In the genomic region with DNA sequence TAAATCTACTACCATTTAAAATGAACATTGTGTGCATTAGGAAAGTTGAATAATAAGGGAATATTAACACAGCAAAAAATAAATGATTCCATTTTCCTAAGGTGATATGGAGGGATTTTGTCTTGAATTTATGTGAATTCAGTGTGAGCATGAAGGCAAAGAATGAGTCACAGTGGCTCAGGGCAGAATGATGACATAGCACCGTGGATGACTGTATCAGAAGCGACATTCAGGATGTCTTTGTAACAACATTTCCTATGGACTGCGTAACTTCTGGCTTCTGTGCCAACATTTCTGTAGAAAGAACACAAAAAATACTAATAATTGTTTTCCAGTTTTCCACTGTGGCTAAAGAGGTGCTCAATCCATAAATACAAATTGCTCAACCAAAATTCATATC, we compare ENCODE assay signal across 13 cellular contexts. TPM values are rescaled to one million over a fixed set of nuclear protein-coding genes. Genes with fewer than 3 reads are reported as not detected.
A peak's percentile ranks its signal among the peaks of the same experiment; 100 is the strongest.
DNase-seq lines count a peak whose midpoint lies in the region; ATAC-seq and TF ChIP-seq lines count a peak whose summit lies in the region.
"Had no signal": no experiment of that assay in that cellular context is flagged by ENCODE, and none has a peak within 500 bp of the region (broad histone marks: within the 10 kb centered on the region; RNA-seq: fewer than 3 reads in every experiment).

No MANE protein-coding gene starts in this region.

- H2BK15ac ChIP-seq in H9 (ENCODE audit: low read depth, low read length) = no peak overlapping the region

- H3F3A ChIP-seq in PC-3 (ENCODE audit: low read length, unreplicated experiment) = no peaks in the 10 kb centered on the region

- H2BK5ac ChIP-seq in trophoblast cell (ENCODE audit: low read depth, low read length, poor library complexity) (no peak overlapping the region), H9 (ENCODE audit: insufficient read length, low read length) (no peak overlapping the region)

- POLR2A ChIA-PET in PC-3 (lab: Charles Lee; ENCODE audit: unreplicated experiment) = no interaction called here
- POLR2A ChIA-PET in activated CD4-positive, alpha-beta memory T cell treated with anti-CD3 and anti-CD28 coated beads, Interleukin-2, amount 10 ng/mL, durations not matched to agents 7 days and 5 days (lab: Charles Lee) = no interaction called here

- no peak overlapping the region for H2BK20ac ChIP-seq in H9 (ENCODE audit: low read depth, low read length, poor library complexity, severe bottlenecking)

- no peak overlapping the region for H2BK120ac ChIP-seq in trophoblast cell (ENCODE audit: insufficient read depth, low read length, poor library complexity)
- H2BK120ac ChIP-seq in H9 (ENCODE audit: low read depth, low read length, poor library complexity, severe bottlenecking) = no peak overlapping the region

- H3K79me1 ChIP-seq in trophoblast cell (ENCODE audit: low read length) = no peaks in the 10 kb centered on the region
- no peaks in the 10 kb centered on the region for H3K79me1 ChIP-seq in H9 (ENCODE audit: insufficient read depth, low read depth, low read length, poor library complexity, severe bottlenecking)

- H4K8ac ChIP-seq in trophoblast cell (ENCODE audit: low read depth, low read length) (no peak overlapping the region), H9 (replicated peaks; ENCODE audit: insufficient read length, low read depth, low read length) (no peak overlapping the region)

- no peaks in the 10 kb centered on the region for H3K4me1 Mint-ChIP-seq in activated CD4-positive, alpha-beta memory T cell treated with anti-CD3 and anti-CD28 coated beads, Interleukin-2, amount 10 ng/mL, durations not matched to agents 7 days and 5 days
- H3K4me1 Mint-ChIP-seq in H9 = no peaks in the 10 kb centered on the region

- no peak overlapping the region for H3K27ac Mint-ChIP-seq in activated CD4-positive, alpha-beta memory T cell treated with anti-CD3 and anti-CD28 coated beads, Interleukin-2, amount 10 ng/mL, durations not matched to agents 7 days and 5 days
- H3K27ac Mint-ChIP-seq in H9 = no peak overlapping the region

- H3K56ac ChIP-seq in H9 (ENCODE audit: insufficient read length, low read depth, low read length) = no peak overlapping the region

- no peaks in the 10 kb centered on the region for H3K23me2 ChIP-seq in H9 (ENCODE audit: insufficient read length, low read depth, low read length, poor library complexity, severe bottlenecking)

- H3K4me1 ChIP-seq in PC-3 (ENCODE audit: insufficient read depth, low read length) (peaks cover 11% of the 10 kb centered on the region), trophoblast cell (ENCODE audit: control insufficient read depth in 1 of 2, insufficient read depth in 2 of 2, low read length in 2 of 2) (no peaks in the 10 kb centered on the region), H9 (ENCODE audit: insufficient read depth, low read length) (no peaks in the 10 kb centered on the region)

- H3K9me2 ChIP-seq in PC-3 (replicated peaks; ENCODE audit: low read length) = no peaks in the 10 kb centered on the region

- intact Hi-C loops in PC-3 (cut with micrococcal nuclease) = no loop called here
- intact Hi-C loops in cardiac septum (cut with DNase I) = no loop called here

- 0 out of 2 replicates have a peak, but pooled peaks cover 4% of the 10 kb centered on the region for H3K36me3 ChIP-seq in PC-3 (ENCODE audit: low read depth, low read length)
- peaks cover 0 to 1% of the 10 kb centered on the region in 2 experiments for H3K36me3 ChIP-seq in trophoblast cell (ENCODE audit: control insufficient read depth in 1 of 2, insufficient read depth in 2 of 2, low read length in 2 of 2)

- CTCF ChIA-PET in PC-3 (lab: Charles Lee) = no interaction called here
- CTCF ChIA-PET in activated CD4-positive, alpha-beta memory T cell treated with anti-CD3 and anti-CD28 coated beads, Interleukin-2, amount 10 ng/mL, durations not matched to agents 7 days and 5 days (lab: Charles Lee) = no interaction called here

- H3K18ac ChIP-seq in trophoblast cell (ENCODE audit: low read length) (no peak overlapping the region), H9 (ENCODE audit: insufficient read length, low read depth, low read length) (no peak overlapping the region)

- peaks cover 13% of the 10 kb centered on the region for H3K9me3 Mint-ChIP-seq in activated CD4-positive, alpha-beta memory T cell treated with anti-CD3 and anti-CD28 coated beads, Interleukin-2, amount 10 ng/mL, durations not matched to agents 7 days and 5 days
- peaks cover 9 to 12% of the 10 kb centered on the region in 2 experiments; a peak in 4 of 5 replicates for H3K9me3 Mint-ChIP-seq in H9

- H3K23ac ChIP-seq in trophoblast cell (ENCODE audit: low read length) (no peak overlapping the region), H9 (ENCODE audit: insufficient read length, low read depth, low read length) (no peak overlapping the region)

- no CpG with 5 or more reads among the region's 3 CpGs for WGBS in trophoblast cell (ENCODE audit: extremely low coverage, insufficient coverage, insufficient read length)
- WGBS in H9 (ENCODE audit: extremely low coverage, insufficient read length, low lambda C conversion rate) = no CpG with 5 or more reads among the region's 3 CpGs

- H3K9ac ChIP-seq in PC-3 (ENCODE audit: low read length) = no peak overlapping the region
- no peak overlapping the region for H3K9ac ChIP-seq in trophoblast cell (ENCODE audit: low read length)
- no peak overlapping the region for H3K9ac ChIP-seq in H9 (ENCODE audit: extremely low read depth, insufficient read length, low read length)

- H2BK12ac ChIP-seq in trophoblast cell (ENCODE audit: low read length) = no peak overlapping the region
- no peak overlapping the region for H2BK12ac ChIP-seq in H9 (ENCODE audit: insufficient read length, low read depth, low read length)

- H3K4me2 ChIP-seq in PC-3 (ENCODE audit: low read length) (peak overlapping the region; percentile 36), trophoblast cell (ENCODE audit: low read length) (no peak overlapping the region), H9 (ENCODE audit: insufficient read depth, insufficient read length, low read length) (no peak overlapping the region)

- H3K4me3 Mint-ChIP-seq in activated CD4-positive, alpha-beta memory T cell treated with anti-CD3 and anti-CD28 coated beads, Interleukin-2, amount 10 ng/mL, durations not matched to agents 7 days and 5 days = no peak overlapping the region
- H3K4me3 Mint-ChIP-seq in H9 = no peak overlapping the region

- no peaks in the 10 kb centered on the region for H3K79me2 ChIP-seq in PC-3 (ENCODE audit: low read length)
- no peaks in the 10 kb centered on the region for H3K79me2 ChIP-seq in trophoblast cell (ENCODE audit: control insufficient read depth, insufficient read depth, low read length, poor library complexity)
- no peaks in the 10 kb centered on the region for H3K79me2 ChIP-seq in H9 (ENCODE audit: insufficient read depth, low read length)

- H2AFZ ChIP-seq in PC-3 (ENCODE audit: low read length) (peak overlapping the region; percentile 65; the same call in 1 of the 2 replicates), trophoblast cell (ENCODE audit: insufficient read depth, low read length, poor library complexity) (no peak overlapping the region), H9 (ENCODE audit: low read length) (no peak overlapping the region)

- no peak overlapping the region for H3K4ac ChIP-seq in trophoblast cell (ENCODE audit: low read depth, low read length)
- H3K4ac ChIP-seq in H9 (ENCODE audit: low read depth, low read length) = no peak overlapping the region

- no peak overlapping the region for H3T11ph ChIP-seq in H9 (ENCODE audit: low read length)

- DNase-seq in GM03348 (ENCODE audit: low spot score) = peak; percentile 31
- peak; percentile 86 for DNase-seq in PC-3
- peak; percentile 92 for DNase-seq in epithelial cell of esophagus (ENCODE audit: low read depth)
- DNase-seq in trophoblast cell = peak; percentile 55 to 74
- no peak for DNase-seq in SHP77 treated with DMSO at 0.1 percent for 48 hours (lab: John Stamatoyannopoulos, UW)
- DNase-seq in activated CD4-positive, alpha-beta memory T cell treated with anti-CD3 and anti-CD28 coated beads, Interleukin-2, amount 10 ng/mL, durations not matched to agents 7 days and 5 days = no peak
- DNase-seq in H9 = no peak
- DNase-seq in cardiac septum (ENCODE audit: low spot score) = no peak
- DNase-seq: anterior cingulate cortex, Karpas-422, NCI-H2171 treated with DMSO at 0.1 percent for 48 hours, substantia nigra had no signal

- no peak for TF ChIP-seq CTCF in PC-3 (conservative IDR thresholded peaks at IDR 0.05; ENCODE audit: low read depth, low read length)
- TF ChIP-seq CTCF in epithelial cell of esophagus (IDR thresholded peaks at IDR 0.05; ENCODE audit: insufficient read depth, low read depth, low read length, missing control alignments) = no peak
- no peak for TF ChIP-seq CTCF in H9 (conservative IDR thresholded peaks at IDR 0.05)

- H3K4me3 ChIP-seq in PC-3 (ENCODE audit: low read length) (no peak overlapping the region), epithelial cell of esophagus (ENCODE audit: low read length) (no peak overlapping the region), trophoblast cell (ENCODE audit: low read depth, low read length) (no peak overlapping the region)

- no peak overlapping the region for H2AK5ac ChIP-seq in trophoblast cell (ENCODE audit: low read length)
- no peak overlapping the region for H2AK5ac ChIP-seq in H9 (ENCODE audit: insufficient read length, low read length)

- H3K14ac ChIP-seq in trophoblast cell (ENCODE audit: low read length) (no peak overlapping the region), H9 (ENCODE audit: insufficient read depth, low read length) (no peak overlapping the region)

- H4K5ac ChIP-seq in H9 (ENCODE audit: insufficient read length, low read depth, low read length) = no peak overlapping the region

- peak; percentile 93 for ATAC-seq in PC-3

- H3K27ac ChIP-seq in PC-3 (ENCODE audit: low read length) (peak overlapping the region; percentile 54), trophoblast cell (ENCODE audit: low read depth, low read length) (no peak overlapping the region), H9 (ENCODE audit: insufficient read length, low read depth, low read length) (no peak overlapping the region)
- H3K27ac ChIP-seq: VCaP had no signal

- H4K91ac ChIP-seq in trophoblast cell (ENCODE audit: low read depth, low read length) (no peak overlapping the region), H9 (ENCODE audit: insufficient read length, low read depth, low read length) (no peak overlapping the region)

- no peaks in the 10 kb centered on the region for H3K27me3 Mint-ChIP-seq in activated CD4-positive, alpha-beta memory T cell treated with anti-CD3 and anti-CD28 coated beads, Interleukin-2, amount 10 ng/mL, durations not matched to agents 7 days and 5 days
- no peaks in the 10 kb centered on the region; the same call in none of the 2 replicates for H3K27me3 Mint-ChIP-seq in H9 (ENCODE audit: low read depth)

- no peak overlapping the region for H4K12ac ChIP-seq in trophoblast cell (ENCODE audit: low read depth, low read length)

- no TSS peak for BruUV-seq in PC-3 (replicated peaks; lab: Mats Ljungman, UMichigan)

- H3K27me3 ChIP-seq in PC-3 (ENCODE audit: low read length) = no peaks in the 10 kb centered on the region
- no peaks in the 10 kb centered on the region for H3K27me3 ChIP-seq in trophoblast cell (ENCODE audit: insufficient read depth, low read length)
- H3K27me3 ChIP-seq in H9 (ENCODE audit: insufficient read depth, low read length) = no peaks in the 10 kb centered on the region

- H4K20me1 ChIP-seq in PC-3 (ENCODE audit: low read length) (no peaks in the 10 kb centered on the region), H9 (ENCODE audit: control insufficient read depth, insufficient read depth, insufficient read length) (no peaks in the 10 kb centered on the region)

- no peaks in the 10 kb centered on the region for H3K9me3 ChIP-seq in PC-3 (ENCODE audit: low read length)
- H3K9me3 ChIP-seq in trophoblast cell (ENCODE audit: insufficient read depth, low read depth, low read length) = peaks cover 3% of the 10 kb centered on the region
- H3K9me3 ChIP-seq in H9 (ENCODE audit: control insufficient read depth, low read depth, low read length) = no peaks in the 10 kb centered on the region

- peaks cover 4% of the 10 kb centered on the region for H3K36me3 Mint-ChIP-seq in activated CD4-positive, alpha-beta memory T cell treated with anti-CD3 and anti-CD28 coated beads, Interleukin-2, amount 10 ng/mL, durations not matched to agents 7 days and 5 days (ENCODE audit: low read depth)
- H3K36me3 Mint-ChIP-seq in H9 (ENCODE audit: insufficient read depth in 1 of 3, low read depth in 3 of 3) = peaks cover 10 to 17% (median 15%) of the 10 kb centered on the region in 3 experiments; a peak in 5 of 7 replicates

RNA-seq across cellular contexts. Expression of a gene that starts 54.6 kb away (rescaled TPM):
- total RNA-seq in PC-3 (2014; rRNA removed) (12.6 and 24.8 TPM in 2 replicates), H9 (2021) (9.2 and 10.3 TPM in 2 replicates), cardiac septum (12.2 TPM)
- 6.5 and 8.3 TPM in 2 replicates for polyA plus RNA-seq in trophoblast cell (2013)
- 1 to 10 TPM; 1.8 to 2.3 TPM for total RNA-seq in activated CD4-positive, alpha-beta memory T cell treated with anti-CD3 and anti-CD28 coated beads, Interleukin-2, amount 10 ng/mL, durations not matched to agents 7 days and 5 days

Comparison
In these comparisons a context has a peak if more than half of its experiments do, and no peak if none do; other contexts are left out.
1. DNase-seq: peak in GM03348 (single experiment), PC-3 (single experiment), epithelial cell of esophagus (single experiment) and trophoblast cell (2 of 2); none in SHP77 treated with DMSO at 0.1 percent for 48 hours (single experiment), activated CD4-positive, alpha-beta memory T cell treated with anti-CD3 and anti-CD28 coated beads, Interleukin-2, amount 10 ng/mL, durations not matched to agents 7 days and 5 days (single experiment), H9 (single experiment) and cardiac septum (single experiment).